ENCODE assay signal across 21 cellular contexts in the genomic region with DNA sequence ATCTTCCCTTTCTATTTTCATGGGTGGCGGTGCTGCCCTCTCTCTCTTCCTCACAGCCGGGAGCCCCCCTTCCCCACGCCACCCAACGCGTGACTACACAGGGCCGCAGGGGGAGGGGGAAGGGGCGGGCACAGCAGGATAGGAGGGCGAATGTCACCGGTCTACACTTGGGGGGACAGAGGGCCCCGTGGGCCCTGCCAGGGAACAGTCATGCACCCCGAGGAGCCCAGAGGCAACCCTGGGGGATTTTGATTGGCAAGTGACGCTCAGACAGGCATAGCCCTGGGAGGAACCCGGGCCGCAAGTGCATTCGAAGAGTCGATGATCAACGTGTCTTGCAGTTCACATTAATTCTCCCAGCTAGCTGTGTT.
DNase-seq lines count a peak whose midpoint lies in the region; ATAC-seq, FAIRE-seq and TF ChIP-seq lines count a peak whose summit lies in the region.
"Had no signal": no experiment of that assay in that cellular context is flagged by ENCODE, and none has a peak within 500 bp of the region (broad histone marks: within the 10 kb centered on the region; RNA-seq: fewer than 3 reads in every experiment).

No MANE protein-coding gene starts in this region.

- H3K27ac Mint-ChIP-seq in stimulated activated naive B cell treated with anti-CD40 and anti-IgM and Interleukin-4, amounts not matched to agents 10 μg/mL and 1 μg/mL and 100 μg/mL, for 72 hours, result peak overlapping the region; percentile 65
- H3K27ac Mint-ChIP-seq: B cell; CD4-positive, alpha-beta T cell; HFFc6 had no signal

- H3K9me3 ChIP-seq in kidney (ENCODE audit: control insufficient read depth in 1 of 2, low read length in 2 of 2), result no peaks in the 10 kb centered on the region

- no peak for FAIRE-seq in kidney (lab: Jason Lieb, UNC)
- FAIRE-seq: GM12892, GM18507, H1 had no signal

- H3K4me1 Mint-ChIP-seq in stimulated activated naive B cell treated with anti-CD40 and anti-IgM and Interleukin-4, amounts not matched to agents 10 μg/mL and 1 μg/mL and 100 μg/mL, for 72 hours, result peaks cover 1 to 3% of the 10 kb centered on the region in 2 donors
- H3K4me1 Mint-ChIP-seq: B cell had no signal

- TF ChIP-seq CTCF in GM13977 (IDR thresholded peaks at IDR 0.05; ENCODE audit: extremely low read depth, insufficient read depth, missing control alignments) (no peak), kidney (IDR thresholded peaks at IDR 0.05; ENCODE audit: borderline replicate concordance, extremely low read depth, insufficient read depth) (no peak)

- in situ Hi-C loops in GM13977 (cut with MboI; ENCODE audit: low pct_unique_long_range_greater_than_20kb, low sequenced_read_pairs, unreplicated experiment), result no loop called here

- H3K27ac ChIP-seq in kidney (ENCODE audit: low read depth in 2 of 2, low read length in 2 of 2), result no peak overlapping the region
- H3K27ac ChIP-seq: HL-60 had no signal

- no peak overlapping the region for H3K4me3 ChIP-seq in kidney (ENCODE audit: low read length in 2 of 2)

- DNase-seq in D341Med (ENCODE audit: low spot score), result peak; percentile 3
- peak; percentile 8 for DNase-seq in GM13977 (ENCODE audit: low spot score)
- DNase-seq in kidney, result peak; percentile 53
- DNase-seq in stimulated activated naive B cell treated with anti-CD40 and anti-IgM and Interleukin-4, amounts not matched to agents 10 μg/mL and 1 μg/mL and 100 μg/mL, for 72 hours, result no peak
- DNase-seq in stimulated activated CD4-positive, alpha-beta T cell treated with anti-CD3 and anti-CD28 coated beads, Interleukin-1b, Interleukin-23, amount 100 ng/mL, for 48 hours, result no peak
- DNase-seq in NCI-H2107 treated with DMSO at 0.1 percent for 48 hours (lab: John Stamatoyannopoulos, UW; ENCODE audit: unreplicated experiment), result no peak
- DNase-seq in mesenteric fat pad (ENCODE audit: low spot score), result no peak
- DNase-seq: ACHN; C1 segment of cervical spinal cord; Calu3; CD4-positive, alpha-beta T cell; DMS79; HCEC 1CT; HFFc6; KBM-7 had no signal

- no peaks in the 10 kb centered on the region for H3K36me3 ChIP-seq in kidney (ENCODE audit: control insufficient read depth in 1 of 2, insufficient read depth in 2 of 2, low read length in 2 of 2)

- H3K4me3 Mint-ChIP-seq in stimulated activated naive B cell treated with anti-CD40 and anti-IgM and Interleukin-4, amounts not matched to agents 10 μg/mL and 1 μg/mL and 100 μg/mL, for 72 hours, result no peak overlapping the region
- H3K4me3 Mint-ChIP-seq: B cell; CD4-positive, alpha-beta T cell; HFFc6 had no signal

- intact Hi-C loops in kidney (cut with DNase I), result no loop called here

- H3K36me3 Mint-ChIP-seq in stimulated activated naive B cell treated with anti-CD40 and anti-IgM and Interleukin-4, amounts not matched to agents 10 μg/mL and 1 μg/mL and 100 μg/mL, for 72 hours, result peaks cover 6 to 9% of the 10 kb centered on the region in 2 donors

- peaks cover 25 to 28% of the 10 kb centered on the region in 2 donors for H3K27me3 Mint-ChIP-seq in stimulated activated naive B cell treated with anti-CD40 and anti-IgM and Interleukin-4, amounts not matched to agents 10 μg/mL and 1 μg/mL and 100 μg/mL, for 72 hours

- no peak overlapping the region for H3K9ac ChIP-seq in kidney (ENCODE audit: low read length in 2 of 2)

- no peak for ATAC-seq in stimulated activated naive B cell treated with anti-CD40 and anti-IgM and Interleukin-4, amounts not matched to agents 10 μg/mL and 1 μg/mL and 100 μg/mL, for 72 hours (replicated peaks)
- no peak for ATAC-seq in GM18907 (IDR thresholded peaks at IDR 0.05; ENCODE audit: unreplicated experiment)

- peaks cover 4 to 20% of the 10 kb centered on the region in 2 donors for H3K9me3 Mint-ChIP-seq in stimulated activated naive B cell treated with anti-CD40 and anti-IgM and Interleukin-4, amounts not matched to agents 10 μg/mL and 1 μg/mL and 100 μg/mL, for 72 hours

- H3K4me1 ChIP-seq in kidney (ENCODE audit: control insufficient read depth in 1 of 2, insufficient read depth in 1 of 2, low read depth in 1 of 2, low read length in 2 of 2), result no peaks in the 10 kb centered on the region

Comparison
In these comparisons a context has a peak if more than half of its experiments do, and no peak if none do; other contexts are left out.
1. DNase-seq: peak in D341Med (single experiment), GM13977 (single experiment) and kidney (single experiment); none in stimulated activated naive B cell treated with anti-CD40 and anti-IgM and Interleukin-4, amounts not matched to agents 10 μg/mL and 1 μg/mL and 100 μg/mL, for 72 hours (single experiment), stimulated activated CD4-positive, alpha-beta T cell treated with anti-CD3 and anti-CD28 coated beads, Interleukin-1b, Interleukin-23, amount 100 ng/mL, for 48 hours (single experiment), NCI-H2107 treated with DMSO at 0.1 percent for 48 hours (single experiment) and mesenteric fat pad (single experiment).